26 cellular contexts compared by ENCODE assay signal in the genomic region with DNA sequence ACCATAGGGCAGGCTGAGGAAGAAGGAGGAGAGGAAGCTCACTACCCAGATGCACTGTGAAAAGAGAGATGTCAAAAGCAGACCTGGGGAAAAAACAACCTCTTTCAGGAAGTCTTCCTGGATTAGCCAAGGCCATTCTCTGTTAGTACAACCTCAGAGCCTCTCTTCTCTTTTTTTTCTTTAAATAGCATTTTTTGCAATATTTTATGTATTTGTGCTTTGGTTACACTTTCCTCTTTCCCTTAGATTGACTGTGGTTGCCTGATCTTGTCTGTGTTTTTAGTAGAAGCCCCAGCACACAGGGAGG. TPM values are rescaled to one million over a fixed set of nuclear protein-coding genes. Genes with fewer than 3 reads are reported as not detected.
"Had no signal": no experiment of that assay in that cellular context is flagged by ENCODE, and none has a peak within 500 bp of the region (broad histone marks: within the 10 kb centered on the region; RNA-seq: fewer than 3 reads in every experiment).

No MANE protein-coding gene starts in this region.

- H3K27me3 Mint-ChIP-seq: activated CD4-positive, alpha-beta memory T cell treated with anti-CD3 and anti-CD28 coated beads for 36 hours had no signal

- H3K4me1 ChIP-seq: body of pancreas, prostate gland, tibial nerve had no signal

- ATAC-seq: body of pancreas; gastrocnemius medialis; natural killer cell; stimulated activated naive CD8-positive, alpha-beta T cell treated with anti-CD3 and anti-CD28 coated beads, Interleukin-15, amount 100 ng/mL, for 72 hours had no signal

- DNase-seq: activated CD4-positive, alpha-beta T cell treated with anti-CD3 and anti-CD28 coated beads for 48 hours; activated CD4-positive, CD25-positive, alpha-beta regulatory T cell; activated gamma-delta T cell treated with Interleukin-2 at 50 U/mL for 16 hours; anterior cingulate cortex; body of pancreas; effector memory CD4-positive, alpha-beta T cell; gastrocnemius medialis; hippocampal formation; kidney glomerular epithelial cell; left ventricle myocardium inferior; natural killer cell; stimulated activated CD4-positive, alpha-beta T cell treated with anti-CD3 and anti-CD28 coated beads, Interleukin-12 subunit alpha, Interleukin-12 subunit beta, amount 100 ng/mL, for 4 hours; stimulated activated CD4-positive, alpha-beta T cell treated with anti-CD3 and anti-CD28 coated beads, Interleukin-4, amount 100 ng/mL, for 4 hours; stimulated activated naive CD8-positive, alpha-beta T cell treated with anti-CD3 and anti-CD28 coated beads, Interleukin-15, amount 100 ng/mL, for 72 hours; T1000 had no signal

- H3K4me3 Mint-ChIP-seq: activated CD4-positive, alpha-beta memory T cell treated with anti-CD3 and anti-CD28 coated beads for 36 hours; activated naive CD4-positive, alpha-beta T cell treated with anti-CD3 and anti-CD28 coated beads, Interleukin-2, amount 50 U/mL, for 24 hours; natural killer cell; stimulated activated naive CD8-positive, alpha-beta T cell treated with anti-CD3 and anti-CD28 coated beads, Interleukin-15, amount 100 ng/mL, for 72 hours; T-helper 1 cell treated with Interleukin-12 subunit alpha and Interleukin-12 subunit beta and Interleukin-4 antibody, amounts not matched to agents 30 μg/mL and 1 μg/mL, for 36 hours had no signal

- H3K27me3 ChIP-seq: body of pancreas, gastrocnemius medialis, right atrium auricular region, tibial nerve had no signal

- H3K4me3 ChIP-seq: body of pancreas, gastrocnemius medialis, left ventricle myocardium inferior, prostate gland, right atrium auricular region, suprapubic skin, tibial nerve had no signal

- H3K9me3 Mint-ChIP-seq: activated CD4-positive, alpha-beta memory T cell treated with anti-CD3 and anti-CD28 coated beads for 36 hours; activated naive CD4-positive, alpha-beta T cell treated with anti-CD3 and anti-CD28 coated beads, Interleukin-2, amount 50 U/mL, for 24 hours; natural killer cell; stimulated activated naive CD8-positive, alpha-beta T cell treated with anti-CD3 and anti-CD28 coated beads, Interleukin-15, amount 100 ng/mL, for 72 hours; T-helper 1 cell treated with Interleukin-12 subunit alpha and Interleukin-12 subunit beta and Interleukin-4 antibody, amounts not matched to agents 30 μg/mL and 1 μg/mL, for 36 hours had no signal

- H3K36me3 ChIP-seq: gastrocnemius medialis, left ventricle myocardium inferior, prostate gland, right atrium auricular region, suprapubic skin, tibial nerve had no signal

- H3K9me3 ChIP-seq: body of pancreas, gastrocnemius medialis, left ventricle myocardium inferior, prostate gland, right atrium auricular region, suprapubic skin, tibial nerve had no signal

- H3K27ac ChIP-seq: body of pancreas, gastrocnemius medialis, left ventricle myocardium inferior, prostate gland, right atrium auricular region, suprapubic skin, tibial nerve had no signal

- H3K4me1 Mint-ChIP-seq: activated naive CD4-positive, alpha-beta T cell treated with anti-CD3 and anti-CD28 coated beads, Interleukin-2, amount 50 U/mL, for 24 hours; natural killer cell; stimulated activated naive CD8-positive, alpha-beta T cell treated with anti-CD3 and anti-CD28 coated beads, Interleukin-15, amount 100 ng/mL, for 72 hours had no signal

- H3K27ac Mint-ChIP-seq: activated CD4-positive, alpha-beta memory T cell treated with anti-CD3 and anti-CD28 coated beads for 36 hours; activated naive CD4-positive, alpha-beta T cell treated with anti-CD3 and anti-CD28 coated beads, Interleukin-2, amount 50 U/mL, for 24 hours; T-helper 1 cell treated with Interleukin-12 subunit alpha and Interleukin-12 subunit beta and Interleukin-4 antibody, amounts not matched to agents 30 μg/mL and 1 μg/mL, for 36 hours had no signal

- H3K36me3 Mint-ChIP-seq: activated CD4-positive, alpha-beta memory T cell treated with anti-CD3 and anti-CD28 coated beads for 36 hours; activated naive CD4-positive, alpha-beta T cell treated with anti-CD3 and anti-CD28 coated beads, Interleukin-2, amount 50 U/mL, for 24 hours; natural killer cell had no signal

RNA-seq across cellular contexts. Expression of gene SLC26A9, which starts 18.9 kb away (rescaled TPM):
- total RNA-seq: activated CD4-positive, alpha-beta memory T cell treated with anti-CD3 and anti-CD28 coated beads for 36 hours; dermis microvascular lymphatic vessel endothelial cell; lung microvascular endothelial cell; natural killer cell; osteocyte; tibial nerve; urinary bladder had no signal
- polyA plus RNA-seq: urinary bladder had no signal
